In genomic region chr19:58038688-58039204, GRCh38 we compare ENCODE assay signal across 20 cellular contexts. TPM values are rescaled to one million over a fixed set of nuclear protein-coding genes. Genes with fewer than 3 reads are reported as not detected.
"Had no signal": no experiment of that assay in that cellular context is flagged by ENCODE, and none has a peak within 500 bp of the region (broad histone marks: within the 10 kb centered on the region; RNA-seq: fewer than 3 reads in every experiment).

No MANE protein-coding gene starts in this region.

- H3K4me1 ChIP-seq: parathyroid adenoma had no signal

- H3K79me2 ChIP-seq: parathyroid adenoma had no signal

- H3K9ac ChIP-seq: parathyroid adenoma had no signal

- H3K36me3 ChIP-seq: brain microvascular endothelial cell, neutrophil had no signal

- H3K27me3 ChIP-seq: brain microvascular endothelial cell had no signal

- DNase-seq: activated CD4-positive, alpha-beta T cell treated with anti-CD3 and anti-CD28 coated beads, Interleukin-2, amount 10 ng/mL, durations not matched to agents 7 days and 5 days; activated CD8-positive, alpha-beta memory T cell treated with anti-CD3 and anti-CD28 coated beads, Interleukin-2, amount 50 U/mL, for 48 hours; activated naive CD8-positive, alpha-beta T cell treated with anti-CD3 and anti-CD28 coated beads for 36 hours; brain microvascular endothelial cell; effector memory CD8-positive, alpha-beta T cell; islet precursor cell; mammary epithelial cell; naive B cell; stimulated activated CD4-positive, alpha-beta T cell treated with anti-CD3 and anti-CD28 coated beads, Interleukin-15, amount 100 ng/mL, for 24 hours; stimulated activated CD4-positive, alpha-beta T cell treated with anti-CD3 and anti-CD28 coated beads, Interleukin-4, amount 100 ng/mL, for 1 hour; stimulated activated naive B cell treated with anti-CD40 and anti-IgM and Interleukin-4, amounts not matched to agents 10 μg/mL and 1 μg/mL and 100 μg/mL, for 72 hours; tibial artery had no signal

- H3K27ac ChIP-seq: brain microvascular endothelial cell, neutrophil, parathyroid adenoma, tibial artery had no signal

- H3K4me3 ChIP-seq: tibial artery had no signal

RNA-seq across cellular contexts. Expression of gene ZSCAN1, which starts 4.9 kb away (rescaled TPM):
- total RNA-seq: activated CD4-positive, alpha-beta T cell treated with anti-CD3 and anti-CD28 coated beads, Interleukin-2, amount 10 ng/mL, durations not matched to agents 7 days and 5 days; activated naive CD8-positive, alpha-beta T cell treated with anti-CD3 and anti-CD28 coated beads for 36 hours; activated T-helper 1 cell treated with anti-CD3 and anti-CD28 coated beads, Interleukin-12 subunit alpha, Interleukin-12 subunit beta, Interleukin-2, Interleukin-4 antibody, amounts not matched to agents 30 ng/mL and 10 ng/mL and 1 ng/mL, durations not matched to agents 14 hours and 24 hours and 36 hours; left lobe of liver; mammary epithelial cell; mononuclear cell; renal cortical epithelial cell; skeletal muscle tissue; subcutaneous adipose tissue had no signal
- polyA plus RNA-seq: mammary epithelial cell had no signal
